ENCODE assay signal across 19 cellular contexts in genomic region chr2:130805613-130806012, GRCh38. TPM values are rescaled to one million over a fixed set of nuclear protein-coding genes. Genes with fewer than 3 reads are reported as not detected.
DNase-seq lines count a peak whose midpoint lies in the region; TF ChIP-seq lines count a peak whose summit lies in the region.
"Had no signal": no experiment of that assay in that cellular context is flagged by ENCODE, and none has a peak within 500 bp of the region (broad histone marks: within the 10 kb centered on the region; RNA-seq: fewer than 3 reads in every experiment).

No MANE protein-coding gene starts in this region.

- H3K27me3 Mint-ChIP-seq in activated naive CD4-positive, alpha-beta T cell treated with anti-CD3 and anti-CD28 coated beads for 36 hours (ENCODE audit: low read depth): peaks cover 5% of the 10 kb centered on the region

- no peaks in the 10 kb centered on the region for H3K36me3 Mint-ChIP-seq in activated naive CD4-positive, alpha-beta T cell treated with anti-CD3 and anti-CD28 coated beads for 36 hours (ENCODE audit: low read depth)
- H3K36me3 Mint-ChIP-seq: CD14-positive monocyte; CD4-positive, alpha-beta memory T cell had no signal

- no peaks in the 10 kb centered on the region for H3K9me3 ChIP-seq in spleen
- H3K9me3 ChIP-seq: A549, BE2C had no signal

- peaks cover 0 to 7% (median 0%) of the 10 kb centered on the region in 7 donors for H3K27me3 ChIP-seq in spleen (replicated peaks in 1 of 7)
- H3K27me3 ChIP-seq: BE2C; BLaER1 treated with 17β-estradiol and CSF1 and Interleukin-3, amounts not matched to agents 10 nM and 100 nM had no signal

- H3K4me1 ChIP-seq in spleen: no peaks in the 10 kb centered on the region
- H3K4me1 ChIP-seq: BE2C had no signal

- H3K27ac ChIP-seq in RWPE1: 0 out of 2 replicates have a peak overlapping the region, but pooled peaks have one; percentile 31
- no peak overlapping the region for H3K27ac ChIP-seq in spleen
- H3K27ac ChIP-seq: A549; BLaER1 treated with 17β-estradiol and CSF1 and Interleukin-3, amounts not matched to agents 10 nM and 100 nM; GM23248 had no signal

- H3K4me3 ChIP-seq in spleen: no peak overlapping the region
- H3K4me3 ChIP-seq: A549; BLaER1 treated with 17β-estradiol and CSF1 and Interleukin-3, amounts not matched to agents 10 nM and 100 nM; GM23248 had no signal

- WGBS in spleen, 5 donors: 67 to 80% (median 69%) methylated on average over 4 of the region's 4 CpGs

- no peak for TF ChIP-seq CTCF in RWPE1 (conservative IDR thresholded peaks at IDR 0.05; ENCODE audit: low read depth)
- TF ChIP-seq CTCF in spleen (IDR thresholded peaks at IDR 0.05 in 8 of 11, conservative IDR thresholded peaks at IDR 0.05 in 3 of 11): no peak
- TF ChIP-seq CTCF in GM20000 (IDR thresholded peaks at IDR 0.05; ENCODE audit: extremely low read depth, missing control alignments): no peak

- no peak for TF ChIP-seq POLR2A in spleen (IDR thresholded peaks at IDR 0.05)

- intact Hi-C loops in activated naive CD4-positive, alpha-beta T cell treated with anti-CD3 and anti-CD28 coated beads for 36 hours (cut with micrococcal nuclease): no loop called here
- intact Hi-C loops in spleen (cut with DNase I; ENCODE audit: low total_unique reads): no loop called here

- peaks cover 3% of the 10 kb centered on the region for H3K4me1 Mint-ChIP-seq in activated naive CD4-positive, alpha-beta T cell treated with anti-CD3 and anti-CD28 coated beads for 36 hours (ENCODE audit: low read depth)
- H3K4me1 Mint-ChIP-seq: CD14-positive monocyte had no signal

- POLR2A ChIA-PET in RWPE1 (lab: Yijun Ruan, JAX; ENCODE audit: low non-redundant PET): no interaction called here

- no peak for DNase-seq in activated naive CD4-positive, alpha-beta T cell treated with anti-CD3 and anti-CD28 coated beads for 36 hours
- no peak for DNase-seq in activated naive CD4-positive, alpha-beta T cell treated with anti-CD3 and anti-CD28 coated beads, Interleukin-2, amount 50 U/mL, for 16 hours
- DNase-seq in RWPE1 (ENCODE audit: low spot score) (no peak), spleen (peak; percentile 19), GM20000 (ENCODE audit: low spot score) (no peak), anterior cingulate cortex (lab: John Stamatoyannopoulos, UW) (no peak), DMS114 treated with DMSO at 0.1 percent for 48 hours (lab: John Stamatoyannopoulos, UW; ENCODE audit: unreplicated experiment) (no peak)
- DNase-seq: 8988T, ACHN, AML-193, BE2C, Calu3, DMS153, GM23248, HCEC 1CT had no signal

- peak overlapping the region; percentile 27 for H3K27ac Mint-ChIP-seq in activated naive CD4-positive, alpha-beta T cell treated with anti-CD3 and anti-CD28 coated beads for 36 hours
- H3K27ac Mint-ChIP-seq: CD14-positive monocyte had no signal

- CTCF ChIA-PET in activated naive CD4-positive, alpha-beta T cell treated with anti-CD3 and anti-CD28 coated beads for 36 hours (lab: Charles Lee): no interaction called here
- CTCF ChIA-PET in RWPE1 (lab: Yijun Ruan, JAX): no interaction called here

- no peak overlapping the region for H3K4me3 Mint-ChIP-seq in activated naive CD4-positive, alpha-beta T cell treated with anti-CD3 and anti-CD28 coated beads for 36 hours
- H3K4me3 Mint-ChIP-seq: CD4-positive, alpha-beta memory T cell had no signal

- H3K36me3 ChIP-seq in spleen: no peaks in the 10 kb centered on the region
- H3K36me3 ChIP-seq: BE2C; BLaER1 treated with 17β-estradiol and CSF1 and Interleukin-3, amounts not matched to agents 10 nM and 100 nM had no signal

- H3K9me3 Mint-ChIP-seq in activated naive CD4-positive, alpha-beta T cell treated with anti-CD3 and anti-CD28 coated beads for 36 hours: no peaks in the 10 kb centered on the region
- H3K9me3 Mint-ChIP-seq: CD4-positive, alpha-beta memory T cell had no signal

RNA-seq across cellular contexts. Expression of gene ARHGEF4, which starts 31.1 kb away (rescaled TPM):
- 1 to 10 TPM; 2.6 to 3.3 TPM for total RNA-seq in activated naive CD4-positive, alpha-beta T cell treated with anti-CD3 and anti-CD28 coated beads for 36 hours
- total RNA-seq in spleen: under 1 TPM in 5 of 7 donors, not detected in 2; 0.30 to 0.88 (median 0.43) TPM
- under 1 TPM; 0.19 to 0.52 (median 0.50) TPM for polyA plus RNA-seq in spleen
- polyA plus RNA-seq: CD14-positive monocyte had no signal

RNA-seq across cellular contexts. Expression of gene AMER3, which starts 50.3 kb away (rescaled TPM):
- total RNA-seq in activated naive CD4-positive, alpha-beta T cell treated with anti-CD3 and anti-CD28 coated beads for 36 hours: not detected
- not detected for total RNA-seq in spleen
- polyA plus RNA-seq in spleen: not detected
- total RNA-seq: Calu3; CD4-positive, alpha-beta memory T cell; GM23248 had no signal
- polyA plus RNA-seq: A549; CD14-positive monocyte; CD4-positive, alpha-beta memory T cell; GM23248 had no signal
